12 cellular contexts compared by ENCODE assay signal in the genomic region with DNA sequence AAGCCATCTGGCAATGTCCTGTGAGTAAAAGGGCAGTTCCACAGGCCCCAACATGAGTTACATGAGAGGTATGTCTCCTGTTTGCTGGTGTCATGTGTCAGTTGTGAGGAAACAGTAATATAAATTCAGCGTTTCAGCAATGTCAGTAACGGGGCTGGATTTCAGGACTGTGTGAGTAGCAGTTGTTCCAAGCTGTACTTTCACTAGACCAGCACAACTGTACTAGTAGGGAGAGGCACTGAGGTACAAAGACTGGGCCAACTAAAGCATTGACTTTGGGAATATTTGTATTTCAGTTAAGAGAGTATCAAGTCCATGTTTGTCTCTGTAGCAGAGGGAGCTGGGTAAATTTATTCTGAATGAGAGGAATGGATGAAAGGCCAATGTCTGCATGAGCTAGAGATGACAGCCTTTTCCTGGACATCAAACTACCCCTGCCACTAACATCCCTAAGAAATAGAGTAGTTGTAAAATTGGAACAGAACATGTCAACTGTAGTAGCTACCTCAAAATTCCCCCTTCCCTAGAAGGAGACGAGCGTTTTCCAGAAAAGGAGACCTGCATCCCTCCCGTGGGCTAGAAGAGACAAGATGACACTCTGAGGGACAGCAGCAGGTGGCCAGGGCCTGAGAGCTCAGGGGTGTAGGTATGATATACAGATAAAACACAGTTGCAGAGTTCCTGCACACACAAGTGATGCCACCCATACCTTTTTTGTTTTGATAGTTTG. TPM values are rescaled to one million over a fixed set of nuclear protein-coding genes. Genes with fewer than 3 reads are reported as not detected.
DNase-seq lines count a peak whose midpoint lies in the region; ATAC-seq and TF ChIP-seq lines count a peak whose summit lies in the region.
"Had no signal": no experiment of that assay in that cellular context is flagged by ENCODE, and none has a peak within 500 bp of the region (broad histone marks: within the 10 kb centered on the region; RNA-seq: fewer than 3 reads in every experiment).

No MANE protein-coding gene starts in this region.

- H3K4me1 Mint-ChIP-seq in stimulated activated naive CD8-positive, alpha-beta T cell treated with anti-CD3 and anti-CD28 coated beads, Interleukin-15, amount 100 ng/mL, for 72 hours: peaks cover 7% of the 10 kb centered on the region
- no peaks in the 10 kb centered on the region for H3K4me1 Mint-ChIP-seq in CD4-positive, alpha-beta T cell (ENCODE audit: low read depth)

- peaks cover 26% of the 10 kb centered on the region for H3K36me3 ChIP-seq in skeletal muscle satellite cell (ENCODE audit: insufficient read depth, low read length)
- H3K36me3 ChIP-seq in MM.1S (replicated peaks; ENCODE audit: insufficient read depth, low read length): no peaks in the 10 kb centered on the region

- H3K9ac ChIP-seq in skeletal muscle satellite cell (ENCODE audit: low read depth, low read length) (peak overlapping the region; percentile 55), MM.1S (ENCODE audit: low read length) (no peak overlapping the region)

- H3K27ac ChIP-seq in MM.1S (ENCODE audit: low read length): no peak overlapping the region
- H3K27ac ChIP-seq in CD4-positive, alpha-beta T cell (ENCODE audit: low read depth, low read length): no peak overlapping the region

- no peak overlapping the region for H3K4me3 Mint-ChIP-seq in stimulated activated naive CD8-positive, alpha-beta T cell treated with anti-CD3 and anti-CD28 coated beads, Interleukin-15, amount 100 ng/mL, for 72 hours
- no peak overlapping the region for H3K4me3 Mint-ChIP-seq in CD4-positive, alpha-beta T cell

- no peaks in the 10 kb centered on the region for H4K20me1 ChIP-seq in MM.1S (ENCODE audit: insufficient read depth, low read length)

- intact Hi-C loops in CD4-positive, alpha-beta T cell (cut with DNase I, micrococcal nuclease): no loop called here

- H3K36me3 Mint-ChIP-seq in CD4-positive, alpha-beta T cell (ENCODE audit: low read depth): peaks cover 79% of the 10 kb centered on the region

- ATAC-seq in stimulated activated naive CD8-positive, alpha-beta T cell treated with anti-CD3 and anti-CD28 coated beads, Interleukin-15, amount 100 ng/mL, for 72 hours: no peak
- no peak for ATAC-seq in CD4-positive, alpha-beta T cell (ENCODE audit: poor library complexity)

- H2AFZ ChIP-seq in MM.1S (ENCODE audit: low read length): no peak overlapping the region

- H3K4me3 ChIP-seq in skeletal muscle satellite cell (ENCODE audit: low read length) (no peak overlapping the region), MM.1S (ENCODE audit: low read length) (no peak overlapping the region)

- no peaks in the 10 kb centered on the region for H3F3A ChIP-seq in MM.1S (ENCODE audit: insufficient read depth, low read length)

- H3K9me2 ChIP-seq in MM.1S (replicated peaks; ENCODE audit: insufficient read depth, low read length): no peaks in the 10 kb centered on the region

- POLR2A ChIA-PET in CD4-positive, alpha-beta T cell (lab: Charles Lee): no interaction called here

- peaks cover 30% of the 10 kb centered on the region for H3K4me1 ChIP-seq in skeletal muscle satellite cell (ENCODE audit: control insufficient read depth, insufficient read depth, low read length)
- peaks cover 6% of the 10 kb centered on the region; the same call in 1 of the 2 replicates for H3K4me1 ChIP-seq in MM.1S (ENCODE audit: low read length)

- TF ChIP-seq CTCF in MM.1S (IDR thresholded peaks at IDR 0.05; ENCODE audit: low read length): no peak
- TF ChIP-seq CTCF in CD4-positive, alpha-beta T cell (IDR thresholded peaks at IDR 0.05): no peak

- H3K27me3 Mint-ChIP-seq in stimulated activated naive CD8-positive, alpha-beta T cell treated with anti-CD3 and anti-CD28 coated beads, Interleukin-15, amount 100 ng/mL, for 72 hours: no peaks in the 10 kb centered on the region
- no peaks in the 10 kb centered on the region for H3K27me3 Mint-ChIP-seq in CD4-positive, alpha-beta T cell

- no peaks in the 10 kb centered on the region for H3K9me3 ChIP-seq in skeletal muscle satellite cell (replicated peaks; ENCODE audit: low read length)
- H3K9me3 ChIP-seq in MM.1S (replicated peaks; ENCODE audit: insufficient read depth, low read length): no peaks in the 10 kb centered on the region
- H3K9me3 ChIP-seq in CD4-positive, alpha-beta T cell (ENCODE audit: control insufficient read depth, low read length): no peaks in the 10 kb centered on the region

- no peaks in the 10 kb centered on the region for H3K79me2 ChIP-seq in MM.1S (ENCODE audit: low read length)

- no peak overlapping the region for H3K27ac Mint-ChIP-seq in stimulated activated naive CD8-positive, alpha-beta T cell treated with anti-CD3 and anti-CD28 coated beads, Interleukin-15, amount 100 ng/mL, for 72 hours
- H3K27ac Mint-ChIP-seq in CD4-positive, alpha-beta T cell: no peak overlapping the region

- H3K4me2 ChIP-seq in skeletal muscle satellite cell (ENCODE audit: low read length) (peak overlapping the region; percentile 42), MM.1S (ENCODE audit: low read depth, low read length) (no peak overlapping the region)

- peak; percentile 20 for DNase-seq in M059J (ENCODE audit: low read depth)
- peak; percentile 67 for DNase-seq in fibroblast of peridontal ligament (ENCODE audit: extremely low read depth)
- no peak for DNase-seq in MM.1S
- no peak for DNase-seq in stimulated activated naive CD8-positive, alpha-beta T cell treated with anti-CD3 and anti-CD28 coated beads, Interleukin-15, amount 100 ng/mL, for 72 hours
- no peak for DNase-seq in CD4-positive, alpha-beta T cell
- DNase-seq: activated CD4-positive, alpha-beta T cell treated with anti-CD3 and anti-CD28 coated beads, Interleukin-2, amount 50 U/mL, for 48 hours; GDM1; retina had no signal

- H3K9me3 Mint-ChIP-seq in stimulated activated naive CD8-positive, alpha-beta T cell treated with anti-CD3 and anti-CD28 coated beads, Interleukin-15, amount 100 ng/mL, for 72 hours: no peaks in the 10 kb centered on the region
- H3K9me3 Mint-ChIP-seq in CD4-positive, alpha-beta T cell: no peaks in the 10 kb centered on the region

- CTCF ChIA-PET in CD4-positive, alpha-beta T cell (lab: Charles Lee): no interaction called here

- no peaks in the 10 kb centered on the region for H3K27me3 ChIP-seq in skeletal muscle satellite cell (ENCODE audit: control insufficient read depth, insufficient read depth, low read length)
- H3K27me3 ChIP-seq in MM.1S (replicated peaks; ENCODE audit: insufficient read depth, low read length): no peaks in the 10 kb centered on the region
- H3K27me3 ChIP-seq in CD4-positive, alpha-beta T cell (ENCODE audit: control insufficient read depth, insufficient read depth, low read length): no peaks in the 10 kb centered on the region

RNA-seq across cellular contexts. Expression of a gene that starts 24.4 kb away (rescaled TPM):
- total RNA-seq in M059J (2014; rRNA removed; shearing (Covaris generic)): 79.1 and 79.4 TPM in 2 replicates
- total RNA-seq in skeletal muscle satellite cell (2012; rRNA removed): 98.9 and 109 TPM in 2 replicates
- 10 to 100 TPM; 45.9 to 46.0 TPM for total RNA-seq in CD4-positive, alpha-beta T cell

RNA-seq across cellular contexts. Expression of a gene that starts 24.5 kb away (rescaled TPM):
- 3.2 and 3.4 TPM in 2 replicates for total RNA-seq in M059J (2014; rRNA removed; shearing (Covaris generic))
- 5.2 and 6.6 TPM in 2 replicates for total RNA-seq in skeletal muscle satellite cell (2012; rRNA removed)
- 10 to 100 TPM; 22.1 to 22.2 TPM for total RNA-seq in CD4-positive, alpha-beta T cell

RNA-seq across cellular contexts. Expression of a gene that starts 35.3 kb away (rescaled TPM):
- total RNA-seq in M059J (2014; rRNA removed; shearing (Covaris generic)): not detected in 2 replicates
- 0.25 and 1.7 TPM in 2 replicates for total RNA-seq in skeletal muscle satellite cell (2012; rRNA removed)
- total RNA-seq in CD4-positive, alpha-beta T cell: not detected
- total RNA-seq: cardiac septum, NCI-H460, RPMI7951 had no signal

RNA-seq across cellular contexts. Expression of a gene that starts 48.9 kb away (rescaled TPM):
- total RNA-seq in M059J (2014; rRNA removed; shearing (Covaris generic)): not detected in 2 replicates
- under 0.01 and 2.0 TPM in 2 replicates for total RNA-seq in skeletal muscle satellite cell (2012; rRNA removed)
- not detected for total RNA-seq in CD4-positive, alpha-beta T cell
- total RNA-seq: RPMI7951 had no signal

RNA-seq across cellular contexts. Expression of a gene that starts 54.7 kb away (rescaled TPM):
- total RNA-seq in M059J (2014; rRNA removed; shearing (Covaris generic)): not detected in 2 replicates
- total RNA-seq in skeletal muscle satellite cell (2012; rRNA removed): under 0.01 TPM in 1 of 2 replicates, not detected in the other
- not detected for total RNA-seq in CD4-positive, alpha-beta T cell
- total RNA-seq: cardiac septum, NCI-H460, RPMI7951 had no signal

Comparison
In these comparisons a context has a peak if more than half of its experiments do, and no peak if none do; other contexts are left out.
1. DNase-seq: peak in M059J (single experiment) and fibroblast of peridontal ligament (single experiment); none in MM.1S (single experiment), stimulated activated naive CD8-positive, alpha-beta T cell treated with anti-CD3 and anti-CD28 coated beads, Interleukin-15, amount 100 ng/mL, for 72 hours (0 of 2) and CD4-positive, alpha-beta T cell (0 of 10).